17 cellular contexts compared by ENCODE assay signal in genomic region chr13:74017301-74018092, GRCh38.
DNase-seq lines count a peak whose midpoint lies in the region; ATAC-seq, FAIRE-seq and TF ChIP-seq lines count a peak whose summit lies in the region.
"Had no signal": no experiment of that assay in that cellular context is flagged by ENCODE, and none has a peak within 500 bp of the region (broad histone marks: within the 10 kb centered on the region; RNA-seq: fewer than 3 reads in every experiment).

No MANE protein-coding gene starts in this region.

- H3K4me1 Mint-ChIP-seq in CD4-positive, alpha-beta memory T cell, result peaks cover 45 to 88% (median 60%) of the 10 kb centered on the region in 4 donors
- peaks cover 71 to 79% (median 76%) of the 10 kb centered on the region in 3 donors for H3K4me1 Mint-ChIP-seq in T-cell

- peak overlapping the region in 5 of 7 donors; percentile 25 to 57 (median 40) for H3K27ac Mint-ChIP-seq in CD4-positive, alpha-beta memory T cell
- peak overlapping the region in 1 of 2 donors; percentile 63 for H3K27ac Mint-ChIP-seq in T-cell
- H3K27ac Mint-ChIP-seq: effector memory CD8-positive, alpha-beta T cell; stimulated activated naive CD8-positive, alpha-beta T cell treated with anti-CD3 and anti-CD28 coated beads, Interleukin-15, amount 100 ng/mL, for 72 hours had no signal

- no peaks in the 10 kb centered on the region for H3K9me3 ChIP-seq in CD4-positive, alpha-beta memory T cell (ENCODE audit: control insufficient read depth in 1 of 2, low read length in 2 of 2)
- H3K9me3 ChIP-seq in stomach (no peaks in the 10 kb centered on the region), pancreas (no peaks in the 10 kb centered on the region)

- H3K27me3 ChIP-seq in CD4-positive, alpha-beta memory T cell (ENCODE audit: insufficient read depth, low read length), result no peaks in the 10 kb centered on the region
- H3K27me3 ChIP-seq in stomach (no peaks in the 10 kb centered on the region), pancreas (no peaks in the 10 kb centered on the region)
- H3K27me3 ChIP-seq: brain microvascular endothelial cell had no signal

- POLR2A ChIA-PET in CD4-positive, alpha-beta memory T cell (lab: Charles Lee; ENCODE audit: partially characterized antibody), result interaction anchor here (2.2 kb wide), 1 partner anchor 9 kb away, joined by 6 read pairs; no protein-coding TSS in a partner anchor
- POLR2A ChIA-PET in T-cell (lab: Charles Lee), result interaction anchor here (0.5 to 0.7 kb wide), 3 partner anchors 17 to 46 kb away, joined by 3 to 4 read pairs (median 3); no protein-coding TSS in a partner anchor

- TF ChIP-seq POLR2A in stomach (IDR thresholded peaks at IDR 0.05), result no peak

- H3K27ac ChIP-seq in CD4-positive, alpha-beta memory T cell (ENCODE audit: low read depth, low read length), result no peak overlapping the region
- H3K27ac ChIP-seq in stomach, result no peak overlapping the region
- H3K27ac ChIP-seq in pancreas, result no peak overlapping the region
- H3K27ac ChIP-seq: brain microvascular endothelial cell had no signal

- 35 to 60% (median 48%) methylated on average over 4 of the region's 4 CpGs for WGBS in stomach, 5 donors
- 71 to 72% methylated on average over 4 of the region's 4 CpGs for WGBS in pancreas, 2 donors

- CTCF ChIA-PET in CD4-positive, alpha-beta memory T cell (lab: Charles Lee; ENCODE audit: partially characterized antibody), result no interaction called here
- CTCF ChIA-PET in T-cell (lab: Charles Lee), result interaction anchor here in 1 of 2 donors (0.6 to 1.1 kb wide), 2 partner anchors 9 to 16 kb away, joined by 3 to 4 read pairs; no protein-coding TSS in a partner anchor

- peak overlapping the region in 4 of 8 donors; percentile 34 to 54 (median 50) for H3K4me3 Mint-ChIP-seq in CD4-positive, alpha-beta memory T cell
- no peak overlapping the region for H3K4me3 Mint-ChIP-seq in T-cell
- H3K4me3 Mint-ChIP-seq: stimulated activated naive CD8-positive, alpha-beta T cell treated with anti-CD3 and anti-CD28 coated beads, Interleukin-15, amount 100 ng/mL, for 72 hours had no signal

- FAIRE-seq in pancreas (lab: Jason Lieb, UNC), result no peak

- H3K27me3 Mint-ChIP-seq in CD4-positive, alpha-beta memory T cell, result no peaks in the 10 kb centered on the region
- H3K27me3 Mint-ChIP-seq in T-cell, result no peaks in the 10 kb centered on the region
- H3K27me3 Mint-ChIP-seq: effector memory CD8-positive, alpha-beta T cell; stimulated activated naive CD8-positive, alpha-beta T cell treated with anti-CD3 and anti-CD28 coated beads, Interleukin-15, amount 100 ng/mL, for 72 hours had no signal

- H3K9me3 Mint-ChIP-seq in CD4-positive, alpha-beta memory T cell, result peaks cover 0 to 4% (median 0%) of the 10 kb centered on the region in 8 donors
- H3K9me3 Mint-ChIP-seq in T-cell, result no peaks in the 10 kb centered on the region
- H3K9me3 Mint-ChIP-seq: effector memory CD8-positive, alpha-beta T cell had no signal

- H3K36me3 Mint-ChIP-seq in CD4-positive, alpha-beta memory T cell, result peaks cover 24 to 25% of the 10 kb centered on the region in 2 donors
- H3K36me3 Mint-ChIP-seq in T-cell, result peaks cover 33% of the 10 kb centered on the region

- H3K4me3 ChIP-seq in CD4-positive, alpha-beta memory T cell (ENCODE audit: low read length in 2 of 2), result no peak overlapping the region
- H3K4me3 ChIP-seq in stomach (no peak overlapping the region), pancreas (no peak overlapping the region)

- H3K4me1 ChIP-seq in CD4-positive, alpha-beta memory T cell (ENCODE audit: insufficient read depth, low read length), result peaks cover 40% of the 10 kb centered on the region
- H3K4me1 ChIP-seq in stomach, result peaks cover 3 to 45% (median 19%) of the 10 kb centered on the region in 4 donors
- no peaks in the 10 kb centered on the region for H3K4me1 ChIP-seq in pancreas

- TF ChIP-seq EP300 in stomach (IDR thresholded peaks at IDR 0.05), result no peak

- no peaks in the 10 kb centered on the region for H3K36me3 ChIP-seq in CD4-positive, alpha-beta memory T cell (ENCODE audit: insufficient read depth, low read length)
- H3K36me3 ChIP-seq in stomach (no peaks in the 10 kb centered on the region), pancreas (no peaks in the 10 kb centered on the region)
- H3K36me3 ChIP-seq: brain microvascular endothelial cell had no signal

- no peak for TF ChIP-seq CTCF in stomach (IDR thresholded peaks at IDR 0.05)
- no peak for TF ChIP-seq CTCF in pancreas (IDR thresholded peaks at IDR 0.05)

- ATAC-seq in GM19043 (IDR thresholded peaks at IDR 0.05; ENCODE audit: low read depth, unreplicated experiment), result peak; percentile 74
- ATAC-seq in HG02981 (IDR thresholded peaks at IDR 0.05; ENCODE audit: unreplicated experiment), result peak; percentile 82
- ATAC-seq in T-cell (replicated peaks in 1 of 4), result peak in 3 of 4 experiments; percentile 38 to 88 (median 52)
- ATAC-seq in GM21528 (IDR thresholded peaks at IDR 0.05; ENCODE audit: low FRiP score, unreplicated experiment), result no peak
- ATAC-seq in pancreas, result no peak
- ATAC-seq: effector memory CD8-positive, alpha-beta T cell; stimulated activated naive CD8-positive, alpha-beta T cell treated with anti-CD3 and anti-CD28 coated beads, Interleukin-15, amount 100 ng/mL, for 72 hours had no signal

- intact Hi-C loops in CD4-positive, alpha-beta memory T cell (cut with micrococcal nuclease), result loop anchor here (2.0 to 5.0 kb wide), 2 partner anchors 15 to 35 kb away; no protein-coding TSS in a partner anchor
- intact Hi-C loops in stomach (cut with DNase I; ENCODE audit: low total_unique reads), result no loop called here
- intact Hi-C loops in pancreas (cut with DNase I), result no loop called here

- DNase-seq in CD4-positive, alpha-beta memory T cell, result no peak
- DNase-seq in T-cell (no peak), HuH-7 (ENCODE audit: low spot score) (no peak), stomach (no peak), pancreas (no peak)
- DNase-seq: activated CD8-positive, alpha-beta memory T cell treated with anti-CD3 and anti-CD28 coated beads for 24 hours; activated gamma-delta T cell; brain microvascular endothelial cell; effector memory CD8-positive, alpha-beta T cell; foreskin fibroblast; NCI-H1092 treated with DMSO at 0.1 percent for 48 hours; NCI-H526 treated with DMSO at 0.1 percent for 48 hours; right cardiac atrium; stimulated activated naive CD8-positive, alpha-beta T cell treated with anti-CD3 and anti-CD28 coated beads, Interleukin-15, amount 100 ng/mL, for 72 hours had no signal

Comparison
In these comparisons a context has a peak if more than half of its experiments do, and no peak if none do; other contexts are left out.
1. ATAC-seq: peak in GM19043 (single experiment), HG02981 (single experiment) and T-cell (3 of 4); none in GM21528 (single experiment) and pancreas (0 of 4).